In the genomic region with DNA sequence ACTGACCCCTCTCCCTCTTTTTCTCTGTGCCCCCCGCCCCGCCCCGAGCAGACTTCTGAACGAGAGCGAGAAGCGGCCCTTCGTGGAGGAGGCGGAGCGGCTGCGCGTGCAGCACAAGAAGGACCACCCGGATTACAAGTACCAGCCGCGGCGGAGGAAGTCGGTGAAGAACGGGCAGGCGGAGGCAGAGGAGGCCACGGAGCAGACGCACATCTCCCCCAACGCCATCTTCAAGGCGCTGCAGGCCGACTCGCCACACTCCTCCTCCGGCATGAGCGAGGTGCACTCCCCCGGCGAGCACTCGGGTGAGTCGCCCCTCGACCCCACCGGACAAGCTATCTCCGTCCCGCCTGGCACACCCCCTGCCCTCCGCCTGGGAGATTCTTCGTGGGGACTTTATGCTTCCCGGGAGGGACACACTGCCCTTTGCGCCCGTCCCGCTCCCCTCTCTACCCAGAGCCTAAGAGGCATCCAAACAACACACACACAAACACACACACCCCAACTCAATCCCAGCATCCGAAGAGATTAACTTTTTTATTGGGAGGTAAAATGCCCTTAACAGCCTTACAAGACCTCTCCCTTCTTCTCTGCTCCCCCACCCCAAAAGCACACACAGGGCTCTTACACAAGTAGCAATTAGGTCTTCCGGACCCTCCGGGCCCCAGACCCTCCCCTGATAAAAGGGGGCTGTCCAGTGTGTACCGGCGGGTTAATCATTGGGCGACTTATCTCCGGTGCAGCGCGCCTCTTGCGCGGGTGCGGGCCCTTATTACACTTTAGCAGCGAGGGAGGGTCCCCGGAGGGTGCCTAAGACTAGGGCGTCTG, we compare ENCODE assay signal across 8 cellular contexts. TPM values are rescaled to one million over a fixed set of nuclear protein-coding genes. Genes with fewer than 3 reads are reported as not detected.
DNase-seq lines count a peak whose midpoint lies in the region; ATAC-seq and TF ChIP-seq lines count a peak whose summit lies in the region.

No MANE protein-coding gene starts in this region.

- no peaks in the 10 kb centered on the region for H3F3A ChIP-seq in neural cell (ENCODE audit: insufficient read depth, low read length, poor library complexity, severe bottlenecking)

- H3K27me3 ChIP-seq in BE2C: peaks cover 16% of the 10 kb centered on the region
- peaks cover 26% of the 10 kb centered on the region for H3K27me3 ChIP-seq in ectodermal cell (ENCODE audit: control insufficient read depth, insufficient read depth, low read length, poor library complexity, severe bottlenecking)
- H3K27me3 ChIP-seq in neural cell (ENCODE audit: insufficient read depth, low read depth, low read length): peaks cover 39% of the 10 kb centered on the region

- H4K20me1 ChIP-seq in neural cell (ENCODE audit: insufficient read depth): no peaks in the 10 kb centered on the region

- peak overlapping the region; percentile 69 for H3K4me3 ChIP-seq in BE2C (ENCODE audit: low read depth, low read length)
- peak overlapping the region; percentile 88 for H3K4me3 ChIP-seq in ectodermal cell (ENCODE audit: insufficient read depth, low read depth, low read length)
- peak overlapping the region; percentile 93 for H3K4me3 ChIP-seq in neural cell (ENCODE audit: low read length)

- TF ChIP-seq CTCF in BE2C (IDR thresholded peaks at IDR 0.05; ENCODE audit: low read depth, low read length) (no peak), neural cell (IDR thresholded peaks at IDR 0.05; ENCODE audit: poor library complexity, severe bottlenecking) (no peak)

- H3K4me2 ChIP-seq in neural cell (ENCODE audit: low read length): peak overlapping the region; percentile 55

- TF ChIP-seq EP300 in neural cell (conservative IDR thresholded peaks at IDR 0.05; ENCODE audit: poor library complexity, severe bottlenecking): no peak

- peak overlapping the region; percentile 64 for H3K9ac ChIP-seq in neural cell (ENCODE audit: low read length)

- H3K9me2 ChIP-seq in neural cell (ENCODE audit: insufficient read depth, low read length): no peaks in the 10 kb centered on the region

- H3K79me2 ChIP-seq in neural cell (replicated peaks; ENCODE audit: insufficient read depth, low read length): peaks cover 34% of the 10 kb centered on the region

- peak; percentile 55 for TF ChIP-seq RAD21 in neural cell (conservative IDR thresholded peaks at IDR 0.05)

- H3K27ac ChIP-seq in ectodermal cell (ENCODE audit: insufficient read depth, low read depth, low read length, poor library complexity, severe bottlenecking) (no peak overlapping the region), neural cell (ENCODE audit: low read length) (no peak overlapping the region)

- ATAC-seq in GM21447 (IDR thresholded peaks at IDR 0.05; ENCODE audit: unreplicated experiment): no peak
- no peak for ATAC-seq in GM18511 (IDR thresholded peaks at IDR 0.05; ENCODE audit: unreplicated experiment)

- 20 to 22% methylated on average over 55 of the region's 55 CpGs for WGBS in ectodermal cell, 2 experiments

- DNase-seq in BE2C (peak; percentile 38), HuH-7 (ENCODE audit: low spot score) (peak; percentile 92), NOMO-1 treated with dmso at 0.1 percent for 144 hours (lab: John Stamatoyannopoulos, UW; ENCODE audit: unreplicated experiment) (no peak), SIG-M5 (lab: John Stamatoyannopoulos, UW) (no peak)

- H3K4me1 ChIP-seq in BE2C (peaks cover 17% of the 10 kb centered on the region), ectodermal cell (ENCODE audit: control insufficient read depth, insufficient read depth, low read length) (peaks cover 39% of the 10 kb centered on the region)

- peak overlapping the region; percentile 30 for H2AFZ ChIP-seq in neural cell (ENCODE audit: low read depth, low read length)

- H3K36me3 ChIP-seq in BE2C (peaks cover 14% of the 10 kb centered on the region), ectodermal cell (ENCODE audit: control insufficient read depth, insufficient read depth, low read length) (peaks cover 10% of the 10 kb centered on the region), neural cell (ENCODE audit: insufficient read depth, low read length) (no peaks in the 10 kb centered on the region)

- no peaks in the 10 kb centered on the region for H3K9me3 ChIP-seq in BE2C
- H3K9me3 ChIP-seq in ectodermal cell (ENCODE audit: control insufficient read depth, low read length): no peaks in the 10 kb centered on the region
- no peaks in the 10 kb centered on the region for H3K9me3 ChIP-seq in neural cell (ENCODE audit: low read length)

TF ChIP-seq in neural cell, 6 proteins besides CTCF, POLR2A, EP300 and RAD21:
- TF ChIP-seq POLR2AphosphoS5 (IDR thresholded peaks at IDR 0.05): no peak
- TF ChIP-seq SMC3 (conservative IDR thresholded peaks at IDR 0.05; ENCODE audit: poor library complexity): peak; percentile 41
- TF ChIP-seq, protein P1, sequence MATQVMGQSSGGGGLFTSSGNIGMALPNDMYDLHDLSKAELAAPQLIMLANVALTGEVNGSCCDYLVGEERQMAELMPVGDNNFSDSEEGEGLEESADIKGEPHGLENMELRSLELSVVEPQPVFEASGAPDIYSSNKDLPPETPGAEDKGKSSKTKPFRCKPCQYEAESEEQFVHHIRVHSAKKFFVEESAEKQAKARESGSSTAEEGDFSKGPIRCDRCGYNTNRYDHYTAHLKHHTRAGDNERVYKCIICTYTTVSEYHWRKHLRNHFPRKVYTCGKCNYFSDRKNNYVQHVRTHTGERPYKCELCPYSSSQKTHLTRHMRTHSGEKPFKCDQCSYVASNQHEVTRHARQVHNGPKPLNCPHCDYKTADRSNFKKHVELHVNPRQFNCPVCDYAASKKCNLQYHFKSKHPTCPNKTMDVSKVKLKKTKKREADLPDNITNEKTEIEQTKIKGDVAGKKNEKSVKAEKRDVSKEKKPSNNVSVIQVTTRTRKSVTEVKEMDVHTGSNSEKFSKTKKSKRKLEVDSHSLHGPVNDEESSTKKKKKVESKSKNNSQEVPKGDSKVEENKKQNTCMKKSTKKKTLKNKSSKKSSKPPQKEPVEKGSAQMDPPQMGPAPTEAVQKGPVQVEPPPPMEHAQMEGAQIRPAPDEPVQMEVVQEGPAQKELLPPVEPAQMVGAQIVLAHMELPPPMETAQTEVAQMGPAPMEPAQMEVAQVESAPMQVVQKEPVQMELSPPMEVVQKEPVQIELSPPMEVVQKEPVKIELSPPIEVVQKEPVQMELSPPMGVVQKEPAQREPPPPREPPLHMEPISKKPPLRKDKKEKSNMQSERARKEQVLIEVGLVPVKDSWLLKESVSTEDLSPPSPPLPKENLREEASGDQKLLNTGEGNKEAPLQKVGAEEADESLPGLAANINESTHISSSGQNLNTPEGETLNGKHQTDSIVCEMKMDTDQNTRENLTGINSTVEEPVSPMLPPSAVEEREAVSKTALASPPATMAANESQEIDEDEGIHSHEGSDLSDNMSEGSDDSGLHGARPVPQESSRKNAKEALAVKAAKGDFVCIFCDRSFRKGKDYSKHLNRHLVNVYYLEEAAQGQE (IDR thresholded peaks at IDR 0.05; ENCODE audit: borderline replicate concordance): no peak
- no peak for TF ChIP-seq TAF1 (IDR thresholded peaks at IDR 0.05; ENCODE audit: low read depth)
- TF ChIP-seq EZH2 (IDR thresholded peaks at IDR 0.05; ENCODE audit: borderline replicate concordance, insufficient read depth, low read length, poor library complexity, severe bottlenecking): no peak
- no peak for TF ChIP-seq MXI1 (conservative IDR thresholded peaks at IDR 0.05; ENCODE audit: poor library complexity, severe bottlenecking)

RNA-seq across cellular contexts. Expression of a gene that starts 2.1 kb away (rescaled TPM):
- 3.7 TPM for polyA plus RNA-seq in BE2C (2012; ENCODE audit: insufficient read depth, insufficient read length, low read depth)
- polyA plus RNA-seq in ectodermal cell (2013, experiment 1 of 4): 59.7 TPM
- 51.6 TPM for polyA plus RNA-seq in ectodermal cell (2013, experiment 2 of 4)
- 29.5 TPM for polyA plus RNA-seq in ectodermal cell (2013, experiment 3 of 4)
- 32.3 TPM for polyA plus RNA-seq in ectodermal cell (2013, experiment 4 of 4)
- polyA plus RNA-seq in neural cell: 0.34 and 0.68 TPM in 2 replicates
- 0.73 and 1.3 TPM in 2 replicates for polyA minus RNA-seq in neural cell

Comparison
In these comparisons a context has a peak if more than half of its experiments do, and no peak if none do; other contexts are left out.
1. DNase-seq: peak in BE2C (single experiment) and HuH-7 (single experiment); none in NOMO-1 treated with dmso at 0.1 percent for 144 hours (single experiment) and SIG-M5 (single experiment).
2. Peak in every context shown above with its lines, with median percentiles within 50 percentile points of each other: H3K4me3 ChIP-seq.